In genomic region chr7:45368129-45368807, GRCh38 we compare ENCODE assay signal across 21 cellular contexts.
A peak's percentile ranks its signal among the peaks of the same experiment; 100 is the strongest.
DNase-seq lines count a peak whose midpoint lies in the region; ATAC-seq, FAIRE-seq and TF ChIP-seq lines count a peak whose summit lies in the region.
"Had no signal": no experiment of that assay in that cellular context is flagged by ENCODE, and none has a peak within 500 bp of the region (broad histone marks: within the 10 kb centered on the region; RNA-seq: fewer than 3 reads in every experiment).

No MANE protein-coding gene starts in this region.

- H3K4me1 Mint-ChIP-seq in Caco-2 (ENCODE audit: low read depth, unreplicated experiment) = no peaks in the 10 kb centered on the region
- H3K4me1 Mint-ChIP-seq: B cell; CD4-positive, CD25-positive, alpha-beta regulatory T cell; CD8-positive, alpha-beta memory T cell; IgD-negative memory B cell had no signal

- ATAC-seq in K562 (no peak), GM18505 (IDR thresholded peaks at IDR 0.05; ENCODE audit: unreplicated experiment) (no peak)
- ATAC-seq: HepG2 had no signal

- TF ChIP-seq EP300 in K562 (IDR thresholded peaks at IDR 0.05; ENCODE audit: low read length) = no peak

- H3K27me3 Mint-ChIP-seq in Caco-2 (ENCODE audit: insufficient read depth, unreplicated experiment) = peaks cover 10% of the 10 kb centered on the region

- H3K9me3 ChIP-seq in K562 (replicated peaks; ENCODE audit: control insufficient read depth, insufficient read depth, low read depth, low read length) (no peaks in the 10 kb centered on the region), Caco-2 (no peaks in the 10 kb centered on the region; the same call in 1 of the 2 replicates)

- H3K9ac ChIP-seq in KMS-11 = no peak overlapping the region
- H3K9ac ChIP-seq in K562 (ENCODE audit: insufficient read depth in 1 of 2, low read depth in 2 of 2, low read length in 2 of 2) = no peak overlapping the region
- H3K9ac ChIP-seq: BLaER1 treated with 17β-estradiol and CSF1 and Interleukin-3, amounts not matched to agents 10 nM and 100 nM had no signal

- no peak overlapping the region for H3K4me3 Mint-ChIP-seq in Caco-2 (ENCODE audit: unreplicated experiment)
- H3K4me3 Mint-ChIP-seq: B cell; CD4-positive, CD25-positive, alpha-beta regulatory T cell; CD8-positive, alpha-beta memory T cell; H9; IgD-negative memory B cell had no signal

- H3K27me3 ChIP-seq in KMS-11 (ENCODE audit: insufficient read depth, low read depth) (no peaks in the 10 kb centered on the region), K562 (ENCODE audit: control insufficient read depth in 2 of 2, insufficient read depth in 2 of 2, low read length in 2 of 2) (no peaks in the 10 kb centered on the region; a peak in 1 of 5 replicates), Caco-2 (replicated peaks; ENCODE audit: control insufficient read depth, insufficient read depth, low read length) (no peaks in the 10 kb centered on the region)
- H3K27me3 ChIP-seq: BLaER1 treated with 17β-estradiol and CSF1 and Interleukin-3, amounts not matched to agents 10 nM and 100 nM had no signal

- peak overlapping the region; percentile 15; the same call in 1 of the 2 replicates for H3K4me2 ChIP-seq in KMS-11
- H3K4me2 ChIP-seq in K562 (ENCODE audit: insufficient read depth, low read length) = no peak overlapping the region
- H3K4me2 ChIP-seq: BLaER1 treated with 17β-estradiol and CSF1 and Interleukin-3, amounts not matched to agents 10 nM and 100 nM had no signal

- intact Hi-C loops in K562 (cut with micrococcal nuclease) (no loop called here), Caco-2 (cut with micrococcal nuclease; ENCODE audit: unreplicated experiment) (no loop called here)

- no peaks in the 10 kb centered on the region for H3K9me1 ChIP-seq in K562 (ENCODE audit: control insufficient read depth, insufficient read depth, low read length)

- H3K27ac Mint-ChIP-seq in Caco-2 (ENCODE audit: unreplicated experiment) = no peak overlapping the region
- H3K27ac Mint-ChIP-seq: B cell; CD4-positive, CD25-positive, alpha-beta regulatory T cell; CD8-positive, alpha-beta memory T cell; H9; IgD-negative memory B cell had no signal

- H2AFZ ChIP-seq in KMS-11 (ENCODE audit: low read depth) (no peak overlapping the region), K562 (ENCODE audit: low read depth, low read length) (no peak overlapping the region)

- no peak overlapping the region for H3K4me3 ChIP-seq in KMS-11 (IDR thresholded peaks at IDR 0.05; ENCODE audit: insufficient read depth, low read depth, low read length)
- H3K4me3 ChIP-seq in K562 = no peak overlapping the region
- no peak overlapping the region for H3K4me3 ChIP-seq in Caco-2 (ENCODE audit: low read depth, low read length)
- H3K4me3 ChIP-seq: BLaER1 treated with 17β-estradiol and CSF1 and Interleukin-3, amounts not matched to agents 10 nM and 100 nM had no signal

- no peaks in the 10 kb centered on the region for H3K36me3 Mint-ChIP-seq in Caco-2 (ENCODE audit: insufficient read depth, unreplicated experiment)
- H3K36me3 Mint-ChIP-seq: CD4-positive, CD25-positive, alpha-beta regulatory T cell; CD8-positive, alpha-beta memory T cell had no signal

- H3K36me3 ChIP-seq in KMS-11 (ENCODE audit: insufficient read depth) (no peaks in the 10 kb centered on the region), K562 (ENCODE audit: control insufficient read depth, insufficient read depth, low read length) (no peaks in the 10 kb centered on the region), Caco-2 (ENCODE audit: control insufficient read depth, insufficient read depth, low read length) (no peaks in the 10 kb centered on the region)
- H3K36me3 ChIP-seq: BLaER1 treated with 17β-estradiol and CSF1 and Interleukin-3, amounts not matched to agents 10 nM and 100 nM had no signal

- H3K27ac ChIP-seq in KMS-11 = no peak overlapping the region
- no peak overlapping the region for H3K27ac ChIP-seq in K562 (ENCODE audit: extremely low read depth, low read depth, low read length)
- H3K27ac ChIP-seq: 22Rv1; BLaER1 treated with 17β-estradiol and CSF1 and Interleukin-3, amounts not matched to agents 10 nM and 100 nM had no signal

- TF ChIP-seq CTCF in KMS-11 (conservative IDR thresholded peaks at IDR 0.05; ENCODE audit: low read depth, low read length) (no peak), K562 (IDR thresholded peaks at IDR 0.05 in 2 of 3, conservative IDR thresholded peaks at IDR 0.05 in 1 of 3; ENCODE audit: insufficient read depth in 2 of 3, low read depth in 1 of 3, low read length in 3 of 3) (no peak), GM13976 (IDR thresholded peaks at IDR 0.05; ENCODE audit: borderline replicate concordance, control extremely low read depth, extremely low read depth, insufficient read depth, missing control alignments) (no peak), Caco-2 (IDR thresholded peaks at IDR 0.05; ENCODE audit: insufficient read depth in 1 of 2, low read depth in 1 of 2, low read length in 1 of 2, severe bottlenecking in 1 of 2, unreplicated experiment in 1 of 2) (no peak)

- in situ Hi-C loops in K562 (cut with MboI) = no loop called here
- in situ Hi-C loops in GM13976 (cut with MboI; ENCODE audit: low sequenced_read_pairs, unreplicated experiment) = no loop called here

- BruUV-seq in K562 (replicated peaks; lab: Mats Ljungman, UMichigan) (no TSS peak), Caco-2 (replicated peaks; lab: Mats Ljungman, UMichigan) (no TSS peak)

- peak; percentile 78 for FAIRE-seq in A204.1 (lab: Jason Lieb, UNC)
- FAIRE-seq in K562 (lab: Jason Lieb, UNC) = no peak
- FAIRE-seq in frontal cortex (lab: Jason Lieb, UNC) = peak; percentile 91
- FAIRE-seq: D721Med, GM19239, H1, HepG2 had no signal

- H3K4me1 ChIP-seq in KMS-11 (ENCODE audit: low read depth, poor library complexity, severe bottlenecking) (peaks cover 21% of the 10 kb centered on the region), K562 (replicated peaks in 1 of 2; ENCODE audit: control insufficient read depth in 2 of 2, insufficient read depth in 2 of 2, low read length in 2 of 2) (no peaks in the 10 kb centered on the region), Caco-2 (no peaks in the 10 kb centered on the region)
- H3K4me1 ChIP-seq: BLaER1 treated with 17β-estradiol and CSF1 and Interleukin-3, amounts not matched to agents 10 nM and 100 nM had no signal

- H3K79me2 ChIP-seq in KMS-11 (ENCODE audit: insufficient read depth, low read depth) (no peaks in the 10 kb centered on the region), K562 (ENCODE audit: control insufficient read depth, insufficient read depth, low read length) (no peaks in the 10 kb centered on the region)

- H4K20me1 ChIP-seq in KMS-11 (ENCODE audit: insufficient read depth) (no peaks in the 10 kb centered on the region), K562 (replicated peaks; ENCODE audit: control insufficient read depth, insufficient read depth, low read length) (no peaks in the 10 kb centered on the region)
- H4K20me1 ChIP-seq: BLaER1 treated with 17β-estradiol and CSF1 and Interleukin-3, amounts not matched to agents 10 nM and 100 nM had no signal

- no peak for TF ChIP-seq POLR2A in K562 (conservative IDR thresholded peaks at IDR 0.05)
- no peak for TF ChIP-seq POLR2A in GM18505 (IDR thresholded peaks at IDR 0.05; ENCODE audit: borderline replicate concordance, extremely low read depth, insufficient read depth, insufficient read length)

- CTCF ChIA-PET in K562 (lab: Yijun Ruan, JAX; ENCODE audit: low intra/inter-chr PET ratio) = no interaction called here
- CTCF ChIA-PET in Caco-2 (lab: Charles Lee) = no interaction called here

- POLR2A ChIA-PET in K562 (lab: Yijun Ruan, JAX) (no interaction called here), Caco-2 (lab: Charles Lee) (no interaction called here)

- no peak for TF ChIP-seq RAD21 in K562 (CRISPR knock-in tag; conservative IDR thresholded peaks at IDR 0.05 in 1 of 2, IDR thresholded peaks at IDR 0.05 in 1 of 2)

- DNase-seq in K562 (ENCODE audit: extremely low read depth in 1 of 4, low spot score in 3 of 4) (no peak), frontal cortex (ENCODE audit: low spot score in 2 of 2) (no peak), GM13976 (ENCODE audit: low spot score) (no peak), KG1 (lab: John Stamatoyannopoulos, UW) (no peak), Caco-2 (no peak)
- DNase-seq: CD4-positive, CD25-positive, alpha-beta regulatory T cell; CD8-positive, alpha-beta memory T cell; COR-L47; GDM1; H9 had no signal

- H3K9me3 Mint-ChIP-seq in Caco-2 (ENCODE audit: unreplicated experiment) = no peaks in the 10 kb centered on the region

TF ChIP-seq in K562, 482 proteins besides CTCF, POLR2A, EP300 and RAD21 (continues in another document):
- TF ChIP-seq BCLAF1 (IDR thresholded peaks at IDR 0.05; ENCODE audit: borderline replicate concordance in 1 of 2, control insufficient read depth in 1 of 2, low read depth in 2 of 2, low read length in 1 of 2) = no peak
- peak; percentile 61; the same call in 1 of the 2 replicates for TF ChIP-seq C11orf30 (IDR thresholded peaks at IDR 0.05; ENCODE audit: low read depth)
- TF ChIP-seq ZNF347 (CRISPR knock-in tag; IDR thresholded peaks at IDR 0.05; ENCODE audit: low read depth) = no peak
- peak; percentile 87 for TF ChIP-seq ZNF316 (IDR thresholded peaks at IDR 0.05)
